22 cellular contexts compared by ENCODE assay signal in genomic region chr4:165631912-165632311, GRCh38.
DNase-seq lines count a peak whose midpoint lies in the region; ATAC-seq, FAIRE-seq and TF ChIP-seq lines count a peak whose summit lies in the region.
"Had no signal": no experiment of that assay in that cellular context is flagged by ENCODE, and none has a peak within 500 bp of the region (broad histone marks: within the 10 kb centered on the region; RNA-seq: fewer than 3 reads in every experiment).

No MANE protein-coding gene starts in this region.

- DNase-seq in NCI-H1105 (lab: John Stamatoyannopoulos, UW) (peak; percentile 91), NCI-H2081 treated with DMSO at 0.1 percent for 48 hours (lab: John Stamatoyannopoulos, UW) (peak; percentile 79), SK-N-DZ (ENCODE audit: low spot score) (peak; percentile 12), left kidney (ENCODE audit: low read depth, low spot score) (peak; percentile 14), small intestine (no peak), NK-92 (lab: John Stamatoyannopoulos, UW; ENCODE audit: unreplicated experiment) (no peak)
- no peak for DNase-seq in stimulated activated CD4-positive, alpha-beta T cell treated with anti-CD3 and anti-CD28 coated beads, Interleukin-4, amount 100 ng/mL, for 1 hour
- DNase-seq in CD8-positive, alpha-beta T cell, result no peak
- DNase-seq: activated CD4-positive, CD25-positive, alpha-beta regulatory T cell treated with anti-CD3 and anti-CD28 coated beads, Interleukin-2, amount 50 U/mL, for 72 hours; activated CD8-positive, alpha-beta memory T cell treated with anti-CD3 and anti-CD28 coated beads for 24 hours; esophagus squamous epithelium; glutamatergic neuron; MV-4-11; naive B cell; pancreas; stimulated activated CD4-positive, alpha-beta T cell treated with anti-CD3 and anti-CD28 coated beads, Interleukin-4, amount 100 ng/mL, for 4 hours; T1000; uterus had no signal

- no peaks in the 10 kb centered on the region for H3K9me3 Mint-ChIP-seq in CD8-positive, alpha-beta T cell

- WGBS in small intestine, 3 donors, result 72 to 82% (median 76%) methylated on average over 3 of the region's 3 CpGs

- H3K36me3 ChIP-seq in small intestine (ENCODE audit: control insufficient read depth in 2 of 2, insufficient read depth in 2 of 2, low read length in 2 of 2), result no peaks in the 10 kb centered on the region
- no peaks in the 10 kb centered on the region for H3K36me3 ChIP-seq in CD8-positive, alpha-beta T cell (ENCODE audit: insufficient read depth, low read length)
- H3K36me3 ChIP-seq: esophagus squamous epithelium, pancreas, uterus had no signal

- FAIRE-seq in small intestine (lab: Jason Lieb, UNC), result no peak
- FAIRE-seq: K562, pancreas had no signal

- no peak for TF ChIP-seq CTCF in CD8-positive, alpha-beta T cell (IDR thresholded peaks at IDR 0.05)

- H3K4me3 ChIP-seq in small intestine (ENCODE audit: low read depth in 1 of 2, low read length in 2 of 2), result no peak overlapping the region
- H3K4me3 ChIP-seq in CD8-positive, alpha-beta T cell (ENCODE audit: low read depth, low read length), result no peak overlapping the region
- H3K4me3 ChIP-seq: esophagus squamous epithelium, K562, pancreas, SK-N-MC, skin epidermis, uterus had no signal

- H3K27me3 Mint-ChIP-seq in CD8-positive, alpha-beta T cell (ENCODE audit: low read depth), result peaks cover 2% of the 10 kb centered on the region
- H3K27me3 Mint-ChIP-seq: naive B cell had no signal

- H3K9me3 ChIP-seq in small intestine (ENCODE audit: control insufficient read depth, low read depth), result no peaks in the 10 kb centered on the region
- no peaks in the 10 kb centered on the region for H3K9me3 ChIP-seq in CD8-positive, alpha-beta T cell (ENCODE audit: low read length)
- H3K9me3 ChIP-seq: esophagus squamous epithelium, pancreas, uterus had no signal

- no peak overlapping the region for H3K27ac Mint-ChIP-seq in CD8-positive, alpha-beta T cell
- H3K27ac Mint-ChIP-seq: naive B cell had no signal

- no peaks in the 10 kb centered on the region for H3K36me3 Mint-ChIP-seq in CD8-positive, alpha-beta T cell
- H3K36me3 Mint-ChIP-seq: naive B cell had no signal

- POLR2A ChIA-PET in CD8-positive, alpha-beta T cell (lab: Charles Lee), result no interaction called here

- H3K4me1 Mint-ChIP-seq in CD8-positive, alpha-beta T cell (ENCODE audit: low read depth), result no peaks in the 10 kb centered on the region
- H3K4me1 Mint-ChIP-seq: naive B cell had no signal

- intact Hi-C loops in CD8-positive, alpha-beta T cell (cut with DNase I, micrococcal nuclease), result no loop called here

- H3K4me3 Mint-ChIP-seq in CD8-positive, alpha-beta T cell, result no peak overlapping the region
- H3K4me3 Mint-ChIP-seq: naive B cell had no signal

- no peak overlapping the region for H3K27ac ChIP-seq in small intestine (ENCODE audit: low read depth in 1 of 2, low read length in 1 of 2)
- no peak overlapping the region for H3K27ac ChIP-seq in CD8-positive, alpha-beta T cell (ENCODE audit: low read depth, low read length)
- H3K27ac ChIP-seq: esophagus squamous epithelium, pancreas, SK-N-MC, skin epidermis, uterus had no signal

- ATAC-seq in CD8-positive, alpha-beta T cell, result no peak
- ATAC-seq: HCT116, K562, pancreas had no signal

- CTCF ChIA-PET in CD8-positive, alpha-beta T cell (lab: Charles Lee), result no interaction called here

- H3K27me3 ChIP-seq in small intestine (ENCODE audit: control insufficient read depth in 2 of 2, insufficient read depth in 2 of 2, low read length in 2 of 2), result no peaks in the 10 kb centered on the region
- no peaks in the 10 kb centered on the region for H3K27me3 ChIP-seq in CD8-positive, alpha-beta T cell (ENCODE audit: insufficient read depth, low read length)
- H3K27me3 ChIP-seq: esophagus squamous epithelium, pancreas, uterus had no signal

- H3K4me1 ChIP-seq in small intestine (ENCODE audit: control insufficient read depth in 2 of 2, insufficient read depth in 1 of 2, low read depth in 1 of 2, low read length in 1 of 2), result no peaks in the 10 kb centered on the region
- no peaks in the 10 kb centered on the region for H3K4me1 ChIP-seq in CD8-positive, alpha-beta T cell (ENCODE audit: insufficient read depth, low read length)
- H3K4me1 ChIP-seq: esophagus squamous epithelium, pancreas, uterus had no signal

Comparison
In these comparisons a context has a peak if more than half of its experiments do, and no peak if none do; other contexts are left out.
1. DNase-seq: peak in NCI-H1105 (single experiment), NCI-H2081 treated with DMSO at 0.1 percent for 48 hours (single experiment), SK-N-DZ (single experiment) and left kidney (single experiment); none in small intestine (single experiment), NK-92 (single experiment), stimulated activated CD4-positive, alpha-beta T cell treated with anti-CD3 and anti-CD28 coated beads, Interleukin-4, amount 100 ng/mL, for 1 hour (single experiment) and CD8-positive, alpha-beta T cell (0 of 7).